Comparison of ENCODE assay signal across 4 cellular contexts in the genomic region with DNA sequence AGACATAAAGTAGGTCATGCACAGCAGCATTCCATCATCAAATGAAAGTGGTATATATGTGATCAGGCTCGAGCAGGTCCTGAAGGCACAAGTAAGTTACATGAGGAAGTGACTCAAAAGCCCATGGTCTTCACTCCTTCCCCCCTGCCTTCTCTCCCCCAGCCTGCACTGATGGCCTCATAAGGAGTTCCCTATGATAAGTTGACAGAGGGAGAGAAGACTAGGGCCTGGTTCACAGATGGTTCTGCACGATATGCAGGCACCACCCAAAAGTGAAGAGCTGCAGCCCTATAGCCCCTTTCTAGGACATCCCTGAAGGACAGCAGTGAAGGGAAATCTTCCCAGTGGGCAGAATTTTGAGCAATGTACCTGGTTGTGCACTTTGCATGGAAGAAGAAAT. TPM values are rescaled to one million over a fixed set of nuclear protein-coding genes. Genes with fewer than 3 reads are reported as not detected.
"Had no signal": no experiment of that assay in that cellular context is flagged by ENCODE, and none has a peak within 500 bp of the region (broad histone marks: within the 10 kb centered on the region; RNA-seq: fewer than 3 reads in every experiment).

No MANE protein-coding gene starts in this region.

RNA-seq across cellular contexts. Expression of gene CCDC80, which starts 57.5 kb away (rescaled TPM):
- total RNA-seq: activated CD4-positive, alpha-beta T cell treated with anti-CD3 and anti-CD28 coated beads, Interleukin-2, amount 10 ng/mL, durations not matched to agents 7 days and 5 days; activated naive CD8-positive, alpha-beta T cell treated with anti-CD3 and anti-CD28 coated beads, Interleukin-2, amount 10 ng/mL, durations not matched to agents 7 days and 5 days; activated T-cell treated with anti-CD3 and anti-CD28 coated beads, Interleukin-2, amount 50 U/mL, for 72 hours; T-helper 17 cell had no signal
